ENCODE assay signal across 18 cellular contexts in the genomic region with DNA sequence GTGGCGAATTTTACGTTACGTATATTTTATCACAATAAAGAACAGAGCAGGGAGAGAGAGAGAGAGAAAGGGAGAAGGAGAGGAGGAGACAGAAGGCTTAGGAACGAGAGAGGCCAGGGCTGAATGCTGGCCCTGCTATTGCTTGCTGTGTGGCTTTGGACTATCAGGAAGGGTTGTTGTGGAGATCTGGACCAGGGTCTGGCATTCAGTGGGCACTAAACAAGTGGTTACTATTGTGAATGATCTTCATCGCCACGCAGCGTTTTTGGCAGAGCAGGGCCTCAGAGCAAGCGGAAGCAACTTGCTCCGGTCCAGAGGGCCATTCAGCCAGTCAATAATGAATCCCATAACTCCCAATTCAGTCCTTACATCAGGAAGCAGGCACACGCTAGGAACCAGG. TPM values are rescaled to one million over a fixed set of nuclear protein-coding genes. Genes with fewer than 3 reads are reported as not detected.
A peak's percentile ranks its signal among the peaks of the same experiment; 100 is the strongest.
DNase-seq lines count a peak whose midpoint lies in the region; ATAC-seq and TF ChIP-seq lines count a peak whose summit lies in the region.
"Had no signal": no experiment of that assay in that cellular context is flagged by ENCODE, and none has a peak within 500 bp of the region (broad histone marks: within the 10 kb centered on the region; RNA-seq: fewer than 3 reads in every experiment).

No MANE protein-coding gene starts in this region.

- H3K27ac ChIP-seq in heart right ventricle (peak overlapping the region in 8 of 10 donors; percentile 29 to 98 (median 92)), gastroesophageal sphincter (peak overlapping the region in 3 of 4 donors; percentile 44 to 64 (median 53)), upper lobe of left lung (peak overlapping the region; percentile 15 to 65 (median 41))
- H3K27ac ChIP-seq in naive thymus-derived CD4-positive, alpha-beta T cell (ENCODE audit: low read depth, low read length), result no peak overlapping the region
- H3K27ac ChIP-seq: uterus had no signal

- TF ChIP-seq CTCF in heart right ventricle (IDR thresholded peaks at IDR 0.05) (no peak), gastroesophageal sphincter (IDR thresholded peaks at IDR 0.05) (no peak), upper lobe of left lung (IDR thresholded peaks at IDR 0.05) (no peak)

- POLR2A ChIA-PET in naive thymus-derived CD4-positive, alpha-beta T cell (lab: Charles Lee), result no interaction called here

- TF ChIP-seq EP300 in gastroesophageal sphincter (IDR thresholded peaks at IDR 0.05) (no peak), upper lobe of left lung (IDR thresholded peaks at IDR 0.05) (no peak)

- H3K4me3 ChIP-seq in heart right ventricle, result no peak overlapping the region
- no peak overlapping the region for H3K4me3 ChIP-seq in gastroesophageal sphincter
- H3K4me3 ChIP-seq in upper lobe of left lung, result no peak overlapping the region
- no peak overlapping the region for H3K4me3 ChIP-seq in naive thymus-derived CD4-positive, alpha-beta T cell (ENCODE audit: low read length)
- H3K4me3 ChIP-seq: adrenal gland, uterus had no signal

- H3K9me3 ChIP-seq in heart right ventricle, result no peaks in the 10 kb centered on the region
- H3K9me3 ChIP-seq in gastroesophageal sphincter, result no peaks in the 10 kb centered on the region
- H3K9me3 ChIP-seq in upper lobe of left lung, result no peaks in the 10 kb centered on the region
- H3K9me3 ChIP-seq in naive thymus-derived CD4-positive, alpha-beta T cell (ENCODE audit: control insufficient read depth in 2 of 3, low read length in 3 of 3), result no peaks in the 10 kb centered on the region
- H3K9me3 ChIP-seq: adrenal gland, uterus had no signal

- ATAC-seq in heart right ventricle (no peak), left ventricle myocardium superior (no peak), gastroesophageal sphincter (no peak), upper lobe of left lung (ENCODE audit: low FRiP score in 2 of 2) (no peak)
- ATAC-seq in naive thymus-derived CD4-positive, alpha-beta T cell, result no peak
- ATAC-seq: T-cell had no signal

- CTCF ChIA-PET in naive thymus-derived CD4-positive, alpha-beta T cell (lab: Charles Lee), result no interaction called here

- H3K4me1 ChIP-seq in heart right ventricle (peaks cover 41 to 80% (median 65%) of the 10 kb centered on the region in 9 donors), gastroesophageal sphincter (peaks cover 0 to 59% (median 32%) of the 10 kb centered on the region in 3 donors), upper lobe of left lung (peaks cover 42 to 48% (median 43%) of the 10 kb centered on the region in 4 donors)
- peaks cover 0 to 27% of the 10 kb centered on the region in 2 donors for H3K4me1 ChIP-seq in naive thymus-derived CD4-positive, alpha-beta T cell (ENCODE audit: control insufficient read depth in 2 of 2, insufficient read depth in 2 of 2, low read length in 2 of 2)

- WGBS in heart right ventricle, 2 donors, result 74 to 89% methylated on average over 10 of the region's 10 CpGs
- 86 to 90% methylated on average over 4 to 10 of the region's 10 CpGs for WGBS in gastroesophageal sphincter (ENCODE audit: low coverage in 1 of 2), 2 donors
- WGBS in upper lobe of left lung, 2 donors, result 75 to 86% methylated on average over 7 to 10 of the region's 10 CpGs

- H3K27ac Mint-ChIP-seq in naive thymus-derived CD4-positive, alpha-beta T cell, result peak overlapping the region in 2 of 9 donors; percentile 32 to 38
- H3K27ac Mint-ChIP-seq: T-cell had no signal

- no peak for TF ChIP-seq POLR2A in gastroesophageal sphincter (IDR thresholded peaks at IDR 0.05)
- TF ChIP-seq POLR2A in upper lobe of left lung (IDR thresholded peaks at IDR 0.05), result no peak

- H3K4me1 Mint-ChIP-seq in naive thymus-derived CD4-positive, alpha-beta T cell, result peaks cover 21 to 37% (median 27%) of the 10 kb centered on the region in 7 donors

- no peak overlapping the region for H3K4me3 Mint-ChIP-seq in naive thymus-derived CD4-positive, alpha-beta T cell
- H3K4me3 Mint-ChIP-seq: CD14-positive monocyte, T-cell had no signal

- intact Hi-C loops in heart right ventricle (cut with DNase I), result no loop called here
- intact Hi-C loops in left ventricle myocardium superior (cut with micrococcal nuclease), result no loop called here
- intact Hi-C loops in naive thymus-derived CD4-positive, alpha-beta T cell (cut with micrococcal nuclease), result no loop called here
- intact Hi-C loops in posterior vena cava (cut with DNase I), result no loop called here

- no peak for DNase-seq in heart right ventricle
- DNase-seq in left ventricle myocardium superior, result no peak
- peak; percentile 79 for DNase-seq in pons (ENCODE audit: low spot score)
- DNase-seq in upper lobe of left lung, result no peak
- no peak for DNase-seq in naive thymus-derived CD4-positive, alpha-beta T cell
- DNase-seq in NCI-H187 (lab: John Stamatoyannopoulos, UW), result no peak
- no peak for DNase-seq in posterior vena cava (ENCODE audit: low spot score)
- DNase-seq: activated CD4-positive, alpha-beta T cell treated with anti-CD3 and anti-CD28 coated beads, Interleukin-2, amount 50 U/mL, for 4 hours; activated gamma-delta T cell treated with Interleukin-2 at 50 U/mL for 16 hours; adrenal gland; Karpas-422; NCI-H1048; NCI-H524; stimulated activated naive CD4-positive, alpha-beta T cell; T-cell; uterus had no signal

- no peaks in the 10 kb centered on the region for H3K27me3 Mint-ChIP-seq in naive thymus-derived CD4-positive, alpha-beta T cell
- H3K27me3 Mint-ChIP-seq: T-cell had no signal

- H3K9me3 Mint-ChIP-seq in naive thymus-derived CD4-positive, alpha-beta T cell, result peaks cover 0 to 1% (median 0%) of the 10 kb centered on the region in 11 donors
- H3K9me3 Mint-ChIP-seq: CD14-positive monocyte, T-cell had no signal

- peaks cover 0 to 30% (median 3%) of the 10 kb centered on the region in 9 donors for H3K36me3 ChIP-seq in heart right ventricle
- H3K36me3 ChIP-seq in gastroesophageal sphincter, result peaks cover 0 to 31% of the 10 kb centered on the region in 2 donors
- peaks cover 0 to 10% (median 7%) of the 10 kb centered on the region in 4 donors for H3K36me3 ChIP-seq in upper lobe of left lung
- peaks cover 4 to 22% (median 9%) of the 10 kb centered on the region in 3 experiments for H3K36me3 ChIP-seq in naive thymus-derived CD4-positive, alpha-beta T cell (ENCODE audit: control insufficient read depth in 2 of 3, insufficient read depth in 3 of 3, low read length in 3 of 3)
- H3K36me3 ChIP-seq: adrenal gland, uterus had no signal

- H3K36me3 Mint-ChIP-seq in naive thymus-derived CD4-positive, alpha-beta T cell, result peaks cover 4 to 44% (median 17%) of the 10 kb centered on the region in 5 donors

- H3K27me3 ChIP-seq in heart right ventricle, result no peaks in the 10 kb centered on the region
- H3K27me3 ChIP-seq in gastroesophageal sphincter, result no peaks in the 10 kb centered on the region
- H3K27me3 ChIP-seq in upper lobe of left lung, result no peaks in the 10 kb centered on the region
- H3K27me3 ChIP-seq in naive thymus-derived CD4-positive, alpha-beta T cell (ENCODE audit: control insufficient read depth in 2 of 2, insufficient read depth in 2 of 2, low read length in 2 of 2), result no peaks in the 10 kb centered on the region
- H3K27me3 ChIP-seq: adrenal gland, uterus had no signal

RNA-seq across cellular contexts. Expression of a gene that starts 26.4 kb away (rescaled TPM):
- total RNA-seq in heart right ventricle (10 to 100 TPM; 16.4 to 31.9 (median 23.0) TPM), left ventricle myocardium superior (23.6 TPM), gastroesophageal sphincter (10 to 100 TPM in 3 of 4 donors, 1 to 10 TPM in 1; 7.9 to 18.2 (median 16.1) TPM), upper lobe of left lung (10 to 100 TPM; 14.1 to 84.9 (median 39.9) TPM), posterior vena cava (10 to 100 TPM; 33.7 to 36.9 TPM)
- 10 to 100 TPM in 1 of 2 donors, 1 to 10 TPM in 1; 4.4 to 16.6 TPM for polyA plus RNA-seq in heart right ventricle
- 10 to 100 TPM; 26.8 to 41.9 (median 32.5) TPM for total RNA-seq in naive thymus-derived CD4-positive, alpha-beta T cell
- 1 to 10 TPM; 2.7 to 4.2 TPM for polyA plus RNA-seq in naive thymus-derived CD4-positive, alpha-beta T cell

RNA-seq across cellular contexts. Expression of a gene that starts 48.0 kb away (rescaled TPM):
- total RNA-seq in heart right ventricle, result 10 to 100 TPM; 30.7 to 43.7 (median 40.5) TPM
- polyA plus RNA-seq in heart right ventricle, result 10 to 100 TPM in 1 of 2 donors, 1 to 10 TPM in 1; 3.7 to 17.6 TPM
- 30.1 TPM for total RNA-seq in left ventricle myocardium superior
- 10 to 100 TPM; 24.3 to 74.1 (median 37.9) TPM for total RNA-seq in gastroesophageal sphincter
- 100 to 1,000 TPM in 2 of 6 donors, 10 to 100 TPM in 4; 40.0 to 167 (median 69.2) TPM for total RNA-seq in upper lobe of left lung
- 100 to 1,000 TPM; 107 to 278 (median 268) TPM for total RNA-seq in naive thymus-derived CD4-positive, alpha-beta T cell
- 10 to 100 TPM; 19.1 to 21.1 TPM for polyA plus RNA-seq in naive thymus-derived CD4-positive, alpha-beta T cell
- total RNA-seq in posterior vena cava, result 10 to 100 TPM; 65.1 to 75.9 TPM

RNA-seq across cellular contexts. Expression of a gene that starts 56.6 kb away (rescaled TPM):
- total RNA-seq in heart right ventricle (10 to 100 TPM; 18.1 to 47.3 (median 22.5) TPM), left ventricle myocardium superior (20.8 TPM), gastroesophageal sphincter (10 to 100 TPM; 44.4 to 53.2 (median 50.9) TPM), upper lobe of left lung (10 to 100 TPM; 30.4 to 67.8 (median 44.2) TPM), posterior vena cava (10 to 100 TPM; 33.2 to 45.7 TPM)
- 10 to 100 TPM in 1 of 2 donors, 1 to 10 TPM in 1; 8.4 to 13.0 TPM for polyA plus RNA-seq in heart right ventricle
- 100 to 1,000 TPM in 2 of 5 experiments, 10 to 100 TPM in 3; 69.5 to 175 (median 73.0) TPM for total RNA-seq in naive thymus-derived CD4-positive, alpha-beta T cell
- 10 to 100 TPM; 14.1 to 19.3 TPM for polyA plus RNA-seq in naive thymus-derived CD4-positive, alpha-beta T cell
